27 cellular contexts compared by ENCODE assay signal in the genomic region with DNA sequence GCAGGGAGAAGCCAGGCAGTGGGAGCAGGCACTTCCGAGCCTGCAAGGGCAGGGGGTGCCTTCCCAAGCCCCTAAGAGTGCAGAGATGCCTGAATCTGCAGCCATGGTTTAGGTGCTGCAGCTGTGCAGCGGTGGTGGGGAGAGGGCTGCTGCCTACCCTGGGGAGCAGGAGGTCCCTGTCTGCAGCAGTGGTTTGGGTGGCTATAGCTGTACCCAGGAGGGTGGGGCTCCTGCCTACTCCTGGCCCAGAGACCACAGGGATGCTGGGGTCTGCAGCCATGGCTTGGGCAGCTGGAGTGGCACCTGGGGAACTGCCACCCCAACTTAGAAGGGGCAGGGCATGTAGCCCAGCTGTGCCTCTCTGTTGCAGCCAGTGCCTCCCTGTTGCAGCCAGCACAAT.
"Had no signal": no experiment of that assay in that cellular context is flagged by ENCODE, and none has a peak within 500 bp of the region (broad histone marks: within the 10 kb centered on the region; RNA-seq: fewer than 3 reads in every experiment).

No MANE protein-coding gene starts in this region.

- H3K4me1 Mint-ChIP-seq: naive thymus-derived CD8-positive, alpha-beta T cell; stimulated activated memory B cell treated with anti-CD40 and anti-IgM and Interleukin-4, amounts not matched to agents 10 μg/mL and 1 μg/mL and 100 μg/mL, for 72 hours; stimulated activated naive CD8-positive, alpha-beta T cell treated with anti-CD3 and anti-CD28 coated beads, Interleukin-15, amount 100 ng/mL, for 72 hours had no signal

- H3K9me3 ChIP-seq: ovary, psoas muscle, right lobe of liver, sigmoid colon, suprapubic skin, testis, tibial artery, transverse colon, vagina had no signal

- H3K4me3 ChIP-seq: ovary, psoas muscle, right lobe of liver, sigmoid colon, suprapubic skin, testis, tibial artery, transverse colon, vagina had no signal

- H3K27ac ChIP-seq: ovary, parathyroid adenoma, psoas muscle, right lobe of liver, sigmoid colon, suprapubic skin, testis, tibial artery, transverse colon, vagina had no signal

- H3K27ac Mint-ChIP-seq: naive thymus-derived CD8-positive, alpha-beta T cell; natural killer cell treated with Interleukin-12 subunit alpha and Interleukin-12 subunit beta and Interleukin-15 and Interleukin-18, amount 100 ng/mL, for 72 hours; nephron progenitor cell; stimulated activated memory B cell treated with anti-CD40 and anti-IgM and Interleukin-4, amounts not matched to agents 10 μg/mL and 1 μg/mL and 100 μg/mL, for 72 hours; stimulated activated naive CD8-positive, alpha-beta T cell treated with anti-CD3 and anti-CD28 coated beads, Interleukin-15, amount 100 ng/mL, for 72 hours; type B pancreatic cell had no signal

- H3K79me2 ChIP-seq: parathyroid adenoma had no signal

- H3K36me3 Mint-ChIP-seq: naive thymus-derived CD8-positive, alpha-beta T cell; natural killer cell treated with Interleukin-12 subunit alpha and Interleukin-12 subunit beta and Interleukin-15 and Interleukin-18, amount 100 ng/mL, for 72 hours; stimulated activated memory B cell treated with anti-CD40 and anti-IgM and Interleukin-4, amounts not matched to agents 10 μg/mL and 1 μg/mL and 100 μg/mL, for 72 hours; type B pancreatic cell had no signal

- H3K27me3 ChIP-seq: ovary, right lobe of liver, sigmoid colon, suprapubic skin, testis, tibial artery, transverse colon, vagina had no signal

- H3K27me3 Mint-ChIP-seq: stimulated activated memory B cell treated with anti-CD40 and anti-IgM and Interleukin-4, amounts not matched to agents 10 μg/mL and 1 μg/mL and 100 μg/mL, for 72 hours; type B pancreatic cell had no signal

- H3K36me3 ChIP-seq: ovary, right lobe of liver, sigmoid colon, suprapubic skin, tibial artery, transverse colon, vagina had no signal

- DNase-seq: naive thymus-derived CD8-positive, alpha-beta T cell; nephron progenitor cell; occipital lobe; ovary; psoas muscle; right cardiac atrium; sigmoid colon; small intestine; stimulated activated CD4-positive, alpha-beta T cell treated with anti-CD3 and anti-CD28 coated beads, Interleukin-15, amount 100 ng/mL, for 24 hours; stimulated activated CD4-positive, alpha-beta T cell treated with anti-CD3 and anti-CD28 coated beads, Interleukin-2, amount 100 ng/mL, for 24 hours; stimulated activated CD4-positive, alpha-beta T cell treated with anti-CD3 and anti-CD28 coated beads, Interleukin-2, amount 100 ng/mL, for 48 hours; stimulated activated CD4-positive, alpha-beta T cell treated with anti-CD3 and anti-CD28 coated beads, Interleukin-4, amount 100 ng/mL, for 24 hours; stimulated activated naive CD4-positive, alpha-beta T cell; stimulated activated naive CD8-positive, alpha-beta T cell treated with anti-CD3 and anti-CD28 coated beads, Interleukin-15, amount 100 ng/mL, for 72 hours; stimulated activated naive CD8-positive, alpha-beta T cell treated with anti-CD3 and anti-CD28 coated beads, Interleukin-15, Interleukin-2, amounts not matched to agents 100 U/mL and 50 U/mL, for 24 hours; substantia nigra; testis; tibial artery; transverse colon had no signal

- H3K4me1 ChIP-seq: parathyroid adenoma, psoas muscle, right lobe of liver, testis, tibial artery had no signal

- ATAC-seq: naive thymus-derived CD8-positive, alpha-beta T cell; psoas muscle; right cardiac atrium; stimulated activated memory B cell treated with anti-CD40 and anti-IgM and Interleukin-4, amounts not matched to agents 10 μg/mL and 1 μg/mL and 100 μg/mL, for 72 hours; stimulated activated naive CD8-positive, alpha-beta T cell treated with anti-CD3 and anti-CD28 coated beads, Interleukin-15, amount 100 ng/mL, for 72 hours; stimulated activated naive CD8-positive, alpha-beta T cell treated with anti-CD3 and anti-CD28 coated beads, Interleukin-15, Interleukin-2, amounts not matched to agents 100 U/mL and 50 U/mL, for 24 hours had no signal

- H3K9ac ChIP-seq: parathyroid adenoma had no signal

- H3K9me3 Mint-ChIP-seq: naive thymus-derived CD8-positive, alpha-beta T cell; natural killer cell treated with Interleukin-12 subunit alpha and Interleukin-12 subunit beta and Interleukin-15 and Interleukin-18, amount 100 ng/mL, for 72 hours; nephron progenitor cell; neural crest cell; stimulated activated memory B cell treated with anti-CD40 and anti-IgM and Interleukin-4, amounts not matched to agents 10 μg/mL and 1 μg/mL and 100 μg/mL, for 72 hours; stimulated activated naive CD8-positive, alpha-beta T cell treated with anti-CD3 and anti-CD28 coated beads, Interleukin-15, amount 100 ng/mL, for 72 hours; type B pancreatic cell had no signal

- H2AFZ ChIP-seq: parathyroid adenoma had no signal

- H3K4me3 Mint-ChIP-seq: naive thymus-derived CD8-positive, alpha-beta T cell; natural killer cell treated with Interleukin-12 subunit alpha and Interleukin-12 subunit beta and Interleukin-15 and Interleukin-18, amount 100 ng/mL, for 72 hours; nephron progenitor cell; neural crest cell; stimulated activated memory B cell treated with anti-CD40 and anti-IgM and Interleukin-4, amounts not matched to agents 10 μg/mL and 1 μg/mL and 100 μg/mL, for 72 hours; stimulated activated naive CD8-positive, alpha-beta T cell treated with anti-CD3 and anti-CD28 coated beads, Interleukin-15, amount 100 ng/mL, for 72 hours; type B pancreatic cell had no signal
